In the genomic region with DNA sequence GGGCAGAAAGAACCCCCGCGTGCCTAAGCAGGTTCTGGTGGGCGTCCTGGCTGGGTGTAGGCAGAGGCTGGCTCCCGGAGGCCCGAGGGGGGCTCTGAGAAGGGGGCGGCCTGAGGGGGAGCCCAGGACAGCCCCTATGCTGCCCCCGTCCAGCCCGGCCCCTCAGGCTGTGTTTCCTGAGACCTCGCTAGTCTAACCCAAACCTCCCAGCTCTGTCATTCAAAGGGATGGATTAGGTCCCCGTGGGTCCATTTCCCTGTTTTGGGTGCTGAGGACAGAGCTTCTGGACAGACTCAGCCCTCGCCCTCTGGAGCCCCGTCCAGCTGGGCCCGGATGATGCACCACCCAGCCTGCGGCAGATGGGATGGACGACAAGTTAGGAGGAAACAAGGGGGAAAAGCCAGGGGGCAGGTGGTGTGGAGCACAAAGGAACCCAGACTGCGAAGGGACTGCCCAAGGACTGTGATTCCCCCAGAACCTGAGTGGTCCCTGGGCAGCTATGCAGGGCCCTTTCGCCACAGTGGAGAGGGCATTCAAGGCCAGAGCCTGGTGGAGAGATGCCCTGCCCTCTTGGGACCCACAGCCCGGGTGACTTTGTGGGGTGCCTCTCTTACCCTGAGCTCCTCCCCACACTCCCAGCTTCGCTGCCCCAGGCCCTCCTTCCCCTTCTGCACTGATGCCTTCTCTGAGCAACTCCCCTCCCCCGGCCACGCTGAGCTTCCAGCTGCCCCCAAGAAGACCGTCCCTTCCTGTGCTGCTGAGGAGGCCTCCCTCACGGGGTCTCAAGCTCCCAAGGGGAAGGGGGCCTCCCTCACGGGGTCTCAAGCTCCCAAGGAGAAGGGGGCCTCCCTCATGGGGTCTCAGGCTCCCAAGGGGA, we compare ENCODE assay signal across 19 cellular contexts. TPM values are rescaled to one million over a fixed set of nuclear protein-coding genes. Genes with fewer than 3 reads are reported as not detected.
DNase-seq lines count a peak whose midpoint lies in the region; ATAC-seq, FAIRE-seq and TF ChIP-seq lines count a peak whose summit lies in the region.
"Had no signal": no experiment of that assay in that cellular context is flagged by ENCODE, and none has a peak within 500 bp of the region (broad histone marks: within the 10 kb centered on the region; RNA-seq: fewer than 3 reads in every experiment).

No MANE protein-coding gene starts in this region.

- no peak overlapping the region for H2BK12ac ChIP-seq in H9 (ENCODE audit: insufficient read length, low read depth, low read length)

- no TSS peak for BruUV-seq in A673 (replicated peaks; lab: Mats Ljungman, UMichigan)

- no peak overlapping the region for H4K91ac ChIP-seq in H9 (ENCODE audit: insufficient read length, low read depth, low read length)

- no peaks in the 10 kb centered on the region for H4K20me1 ChIP-seq in H9 (ENCODE audit: control insufficient read depth, insufficient read depth, insufficient read length)

- H3K23ac ChIP-seq in H9 (ENCODE audit: insufficient read length, low read depth, low read length): no peak overlapping the region

- H3K4me3 Mint-ChIP-seq in H9: no peak overlapping the region
- H3K4me3 Mint-ChIP-seq in nephron: peak overlapping the region; percentile 69 to 77 (median 76)
- no peak overlapping the region for H3K4me3 Mint-ChIP-seq in activated CD8-positive, alpha-beta memory T cell treated with anti-CD3 and anti-CD28 coated beads, Interleukin-2, amount 10 ng/mL, durations not matched to agents 7 days and 5 days

- H2AFZ ChIP-seq in H9 (ENCODE audit: low read length): no peak overlapping the region
- H2AFZ ChIP-seq: parathyroid adenoma had no signal

- no peak overlapping the region for H3K18ac ChIP-seq in H9 (ENCODE audit: insufficient read length, low read depth, low read length)

- H3K9me3 ChIP-seq in H9 (ENCODE audit: control insufficient read depth, low read depth, low read length): no peaks in the 10 kb centered on the region
- H3K9me3 ChIP-seq in A673 (ENCODE audit: low read depth, low read length, poor library complexity, severe bottlenecking): peaks cover under 1% of the 10 kb centered on the region

- H3K23me2 ChIP-seq in H9 (ENCODE audit: insufficient read length, low read depth, low read length, poor library complexity, severe bottlenecking): peaks cover 20% of the 10 kb centered on the region

- CTCF ChIA-PET in A673 (lab: Charles Lee): no interaction called here
- CTCF ChIA-PET in activated CD8-positive, alpha-beta memory T cell treated with anti-CD3 and anti-CD28 coated beads, Interleukin-2, amount 10 ng/mL, durations not matched to agents 7 days and 5 days (lab: Charles Lee): interaction anchor here (1.2 to 8.7 kb wide), 2 partner anchors 14 to 64 kb away, joined by 3 to 73 read pairs; a partner anchor contains a TSS

- H3K27me3 Mint-ChIP-seq in H9 (ENCODE audit: low read depth): peaks cover 79% of the 10 kb centered on the region
- H3K27me3 Mint-ChIP-seq in nephron (ENCODE audit: low read depth): peaks cover 24% of the 10 kb centered on the region
- H3K27me3 Mint-ChIP-seq in activated CD8-positive, alpha-beta memory T cell treated with anti-CD3 and anti-CD28 coated beads, Interleukin-2, amount 10 ng/mL, durations not matched to agents 7 days and 5 days: peaks cover 39% of the 10 kb centered on the region

- H3K4me1 ChIP-seq in H9 (ENCODE audit: insufficient read depth, low read length) (0 out of 2 replicates have a peak, but pooled peaks cover 1% of the 10 kb centered on the region), A673 (ENCODE audit: insufficient read depth, low read length, poor library complexity, severe bottlenecking) (peaks cover 12% of the 10 kb centered on the region)
- H3K4me1 ChIP-seq: parathyroid adenoma had no signal

- H3K27ac Mint-ChIP-seq in H9 (no peak overlapping the region), nephron (peak overlapping the region in 1 of 3 experiments; percentile 54)
- H3K27ac Mint-ChIP-seq in activated CD8-positive, alpha-beta memory T cell treated with anti-CD3 and anti-CD28 coated beads, Interleukin-2, amount 10 ng/mL, durations not matched to agents 7 days and 5 days: no peak overlapping the region

- no peak overlapping the region for H3K14ac ChIP-seq in H9 (ENCODE audit: insufficient read depth, low read length)

- POLR2A ChIA-PET in A673 (lab: Charles Lee; ENCODE audit: low non-redundant PET): no interaction called here

- DNase-seq in AG08396 (ENCODE audit: low spot score) (peak; percentile 15), H9 (peak; percentile 37), coronary artery (ENCODE audit: low spot score) (no peak), A673 (ENCODE audit: low spot score) (no peak), NCI-H2227 (lab: John Stamatoyannopoulos, UW; ENCODE audit: unreplicated experiment) (no peak), frontal cortex (ENCODE audit: low spot score in 2 of 2) (no peak)
- DNase-seq in activated CD8-positive, alpha-beta memory T cell treated with anti-CD3 and anti-CD28 coated beads, Interleukin-2, amount 10 ng/mL, durations not matched to agents 7 days and 5 days: no peak
- DNase-seq: activated CD4-positive, alpha-beta T cell treated with anti-CD3 and anti-CD28 coated beads, Interleukin-2, amount 50 U/mL, for 48 hours; activated effector memory CD4-positive, alpha-beta T cell treated with Interleukin-2 at 50 U/mL for 16 hours; C1 segment of cervical spinal cord; effector CD4-positive, alpha-beta T cell; mesendoderm; MM.1S; SHP77 treated with DMSO at 0.1 percent for 48 hours; stimulated activated CD4-positive, alpha-beta T cell treated with anti-CD3 and anti-CD28 coated beads, Interleukin-12 subunit alpha, Interleukin-12 subunit beta, amount 100 ng/mL, for 4 hours; substantia nigra had no signal

- intact Hi-C loops in A673 (cut with micrococcal nuclease; ENCODE audit: unreplicated experiment): no loop called here

- no peak overlapping the region for H2AK5ac ChIP-seq in H9 (ENCODE audit: insufficient read length, low read length)

- peaks cover 5 to 11% of the 10 kb centered on the region in 2 experiments for H3K4me1 Mint-ChIP-seq in H9
- peaks cover 4% of the 10 kb centered on the region for H3K4me1 Mint-ChIP-seq in nephron
- H3K4me1 Mint-ChIP-seq in activated CD8-positive, alpha-beta memory T cell treated with anti-CD3 and anti-CD28 coated beads, Interleukin-2, amount 10 ng/mL, durations not matched to agents 7 days and 5 days: peaks cover 17% of the 10 kb centered on the region

- no peak overlapping the region for H4K8ac ChIP-seq in H9 (replicated peaks; ENCODE audit: insufficient read length, low read depth, low read length)

- H3K27ac ChIP-seq in H9 (ENCODE audit: insufficient read length, low read depth, low read length) (no peak overlapping the region), coronary artery (peak overlapping the region in 1 of 2 donors; percentile 16), A673 (ENCODE audit: low read depth, low read length, poor library complexity, severe bottlenecking) (no peak overlapping the region)
- H3K27ac ChIP-seq: parathyroid adenoma had no signal

- no peaks in the 10 kb centered on the region for H3K79me1 ChIP-seq in H9 (ENCODE audit: insufficient read depth, low read depth, low read length, poor library complexity, severe bottlenecking)

- no peak overlapping the region for H2BK15ac ChIP-seq in H9 (ENCODE audit: low read depth, low read length)

- H3K9ac ChIP-seq in H9 (ENCODE audit: extremely low read depth, insufficient read length, low read length): no peak overlapping the region
- H3K9ac ChIP-seq: parathyroid adenoma had no signal

- H3K9me3 Mint-ChIP-seq in H9: peaks cover 7 to 9% of the 10 kb centered on the region in 2 experiments
- H3K9me3 Mint-ChIP-seq in nephron: peaks cover 10% of the 10 kb centered on the region
- H3K9me3 Mint-ChIP-seq in activated CD8-positive, alpha-beta memory T cell treated with anti-CD3 and anti-CD28 coated beads, Interleukin-2, amount 10 ng/mL, durations not matched to agents 7 days and 5 days (ENCODE audit: low read depth): no peaks in the 10 kb centered on the region

- peaks cover 0 to 3% (median 2%) of the 10 kb centered on the region in 3 experiments; a peak in 2 of 7 replicates for H3K36me3 Mint-ChIP-seq in H9 (ENCODE audit: insufficient read depth in 1 of 3, low read depth in 3 of 3)
- peaks cover 6% of the 10 kb centered on the region for H3K36me3 Mint-ChIP-seq in nephron (ENCODE audit: low read depth)
- H3K36me3 Mint-ChIP-seq in activated CD8-positive, alpha-beta memory T cell treated with anti-CD3 and anti-CD28 coated beads, Interleukin-2, amount 10 ng/mL, durations not matched to agents 7 days and 5 days: peaks cover 1% of the 10 kb centered on the region

- H3K4me2 ChIP-seq in H9 (ENCODE audit: insufficient read depth, insufficient read length, low read length): no peak overlapping the region

- no peak for TF ChIP-seq CTCF in H9 (conservative IDR thresholded peaks at IDR 0.05)
- TF ChIP-seq CTCF in coronary artery (IDR thresholded peaks at IDR 0.05): no peak
- TF ChIP-seq CTCF in nephron (IDR thresholded peaks at IDR 0.05; ENCODE audit: unreplicated experiment in 3 of 3): no peak
- TF ChIP-seq CTCF in A673 (conservative IDR thresholded peaks at IDR 0.05; ENCODE audit: low read depth, low read length): no peak

- no CpG with 5 or more reads among the region's 24 CpGs for WGBS in H9 (ENCODE audit: extremely low coverage, insufficient read length, low lambda C conversion rate)

- no peak overlapping the region for H3K4ac ChIP-seq in H9 (ENCODE audit: low read depth, low read length)

- H2BK120ac ChIP-seq in H9 (ENCODE audit: low read depth, low read length, poor library complexity, severe bottlenecking): no peak overlapping the region

- H4K5ac ChIP-seq in H9 (ENCODE audit: insufficient read length, low read depth, low read length): no peak overlapping the region

- no peak for ATAC-seq in activated CD8-positive, alpha-beta memory T cell treated with anti-CD3 and anti-CD28 coated beads, Interleukin-2, amount 10 ng/mL, durations not matched to agents 7 days and 5 days

- H3K79me2 ChIP-seq in H9 (ENCODE audit: insufficient read depth, low read length): no peaks in the 10 kb centered on the region
- H3K79me2 ChIP-seq: parathyroid adenoma had no signal

- no peak for FAIRE-seq in frontal cortex (lab: Jason Lieb, UNC)
- FAIRE-seq: GM12892 had no signal

- H3K56ac ChIP-seq in H9 (ENCODE audit: insufficient read length, low read depth, low read length): no peak overlapping the region

- H2BK20ac ChIP-seq in H9 (ENCODE audit: low read depth, low read length, poor library complexity, severe bottlenecking): no peak overlapping the region

- H3T11ph ChIP-seq in H9 (ENCODE audit: low read length): no peak overlapping the region

- H3K36me3 ChIP-seq in A673 (ENCODE audit: insufficient read depth, low read length, poor library complexity, severe bottlenecking): no peaks in the 10 kb centered on the region

- no peak overlapping the region for H2BK5ac ChIP-seq in H9 (ENCODE audit: insufficient read length, low read length)

- H3K4me3 ChIP-seq in coronary artery: peak overlapping the region; percentile 89
- H3K4me3 ChIP-seq in A673 (ENCODE audit: low read depth, low read length, poor library complexity, severe bottlenecking): no peak overlapping the region

- H3K27me3 ChIP-seq in H9 (ENCODE audit: insufficient read depth, low read length) (peaks cover 40% of the 10 kb centered on the region; the same call in 1 of the 2 replicates), A673 (replicated peaks; ENCODE audit: insufficient read depth, low read depth, low read length, poor library complexity) (no peaks in the 10 kb centered on the region)

RNA-seq across cellular contexts. Expression of a gene that starts 2.8 kb away (rescaled TPM):
- total RNA-seq in H9 (2021) (3.7 and 4.0 TPM in 2 replicates), A673 (2021) (18.5 and 20.8 TPM in 2 replicates), frontal cortex (20.0 TPM)
- total RNA-seq in activated CD8-positive, alpha-beta memory T cell treated with anti-CD3 and anti-CD28 coated beads, Interleukin-2, amount 10 ng/mL, durations not matched to agents 7 days and 5 days: 1 to 10 TPM in 1 of 2 experiments, under 1 TPM in 1; 0.61 to 1.6 TPM

RNA-seq across cellular contexts. Expression of a gene that starts 15.2 kb away (rescaled TPM):
- total RNA-seq in H9 (2021): not detected in 2 replicates
- total RNA-seq in A673 (2021): 0.28 TPM in 1 of 2 replicates, not detected in the other
- not detected for total RNA-seq in frontal cortex
- not detected for total RNA-seq in activated CD8-positive, alpha-beta memory T cell treated with anti-CD3 and anti-CD28 coated beads, Interleukin-2, amount 10 ng/mL, durations not matched to agents 7 days and 5 days

RNA-seq across cellular contexts. Expression of a gene that starts 16.2 kb away (rescaled TPM):
- total RNA-seq in H9 (2021) (39.7 and 40.8 TPM in 2 replicates), A673 (2021) (45.3 and 55.6 TPM in 2 replicates), frontal cortex (11.0 TPM)
- 100 to 1,000 TPM; 432 to 986 TPM for total RNA-seq in activated CD8-positive, alpha-beta memory T cell treated with anti-CD3 and anti-CD28 coated beads, Interleukin-2, amount 10 ng/mL, durations not matched to agents 7 days and 5 days

RNA-seq across cellular contexts. Expression of a gene that starts 22.8 kb away (rescaled TPM):
- total RNA-seq in H9 (2021) (173 and 175 TPM in 2 replicates), A673 (2021) (151 and 164 TPM in 2 replicates), frontal cortex (51.8 TPM)
- 10 to 100 TPM; 29.3 to 32.8 TPM for total RNA-seq in activated CD8-positive, alpha-beta memory T cell treated with anti-CD3 and anti-CD28 coated beads, Interleukin-2, amount 10 ng/mL, durations not matched to agents 7 days and 5 days

RNA-seq across cellular contexts. Expression of a gene that starts 30.8 kb away (rescaled TPM):
- total RNA-seq in H9 (2021) (2.0 and 3.0 TPM in 2 replicates), A673 (2021) (not detected in 2 replicates), frontal cortex (not detected)
- 1 to 10 TPM; 3.3 to 3.9 TPM for total RNA-seq in activated CD8-positive, alpha-beta memory T cell treated with anti-CD3 and anti-CD28 coated beads, Interleukin-2, amount 10 ng/mL, durations not matched to agents 7 days and 5 days

Comparison
In these comparisons a context has a peak if more than half of its experiments do, and no peak if none do; other contexts are left out.
1. DNase-seq: peak in AG08396 (single experiment) and H9 (single experiment); none in coronary artery (single experiment), A673 (single experiment), NCI-H2227 (single experiment), frontal cortex (0 of 2) and activated CD8-positive, alpha-beta memory T cell treated with anti-CD3 and anti-CD28 coated beads, Interleukin-2, amount 10 ng/mL, durations not matched to agents 7 days and 5 days (single experiment).
2. H3K4me3 Mint-ChIP-seq: peak in nephron (3 of 3); none in H9 (0 of 2) and activated CD8-positive, alpha-beta memory T cell treated with anti-CD3 and anti-CD28 coated beads, Interleukin-2, amount 10 ng/mL, durations not matched to agents 7 days and 5 days (single experiment).